ENCODE assay signal across 9 cellular contexts in genomic region chr7:51123322-51124021, GRCh38.
DNase-seq lines count a peak whose midpoint lies in the region; ATAC-seq and TF ChIP-seq lines count a peak whose summit lies in the region.
"Had no signal": no experiment of that assay in that cellular context is flagged by ENCODE, and none has a peak within 500 bp of the region (broad histone marks: within the 10 kb centered on the region; RNA-seq: fewer than 3 reads in every experiment).

No MANE protein-coding gene starts in this region.

- no peak overlapping the region for H3K4me3 ChIP-seq in foreskin fibroblast (ENCODE audit: low read depth in 1 of 2, low read length in 2 of 2)

- CTCF ChIA-PET in activated CD4-positive, alpha-beta T cell treated with anti-CD3 and anti-CD28 coated beads for 36 hours (lab: Charles Lee) = no interaction called here

- H3K36me3 Mint-ChIP-seq in activated CD4-positive, alpha-beta T cell treated with anti-CD3 and anti-CD28 coated beads for 36 hours (ENCODE audit: low read depth) = no peaks in the 10 kb centered on the region
- H3K36me3 Mint-ChIP-seq: CD4-positive, alpha-beta memory T cell had no signal

- peak overlapping the region; percentile 10 for H3K4me3 Mint-ChIP-seq in activated CD4-positive, alpha-beta T cell treated with anti-CD3 and anti-CD28 coated beads for 36 hours

- no peaks in the 10 kb centered on the region for H3K9me3 Mint-ChIP-seq in activated CD4-positive, alpha-beta T cell treated with anti-CD3 and anti-CD28 coated beads for 36 hours (ENCODE audit: low read depth)
- H3K9me3 Mint-ChIP-seq: CD4-positive, alpha-beta memory T cell had no signal

- no peak for TF ChIP-seq CTCF in foreskin fibroblast (IDR thresholded peaks at IDR 0.05; ENCODE audit: low read depth, low read length)

- POLR2A ChIA-PET in activated CD4-positive, alpha-beta T cell treated with anti-CD3 and anti-CD28 coated beads for 36 hours (lab: Charles Lee) = no interaction called here

- peaks cover 40% of the 10 kb centered on the region for H3K4me1 Mint-ChIP-seq in activated CD4-positive, alpha-beta T cell treated with anti-CD3 and anti-CD28 coated beads for 36 hours

- intact Hi-C loops in activated CD4-positive, alpha-beta T cell treated with anti-CD3 and anti-CD28 coated beads for 36 hours (cut with DNase I, micrococcal nuclease) = loop anchor here (1.0 to 5.0 kb wide), 14 partner anchors 291 to 976 kb away; no protein-coding TSS in a partner anchor

- ATAC-seq in activated CD4-positive, alpha-beta T cell treated with anti-CD3 and anti-CD28 coated beads for 36 hours = peak; percentile 99
- ATAC-seq in GM21576 (IDR thresholded peaks at IDR 0.05; ENCODE audit: unreplicated experiment) (no peak), GM19023 (IDR thresholded peaks at IDR 0.05; ENCODE audit: unreplicated experiment) (no peak)

- peak; percentile 92 for DNase-seq in activated CD4-positive, alpha-beta T cell treated with anti-CD3 and anti-CD28 coated beads for 36 hours
- DNase-seq in activated CD4-positive, alpha-beta T cell treated with anti-CD3 and anti-CD28 coated beads, Interleukin-2, amount 50 U/mL, for 1 hour = no peak
- peak; percentile 80 for DNase-seq in activated CD8-positive, alpha-beta memory T cell treated with anti-CD3 and anti-CD28 coated beads, Interleukin-2, amount 50 U/mL, for 48 hours
- DNase-seq in foreskin fibroblast = peak; percentile 94 to 95
- DNase-seq in stimulated activated CD4-positive, alpha-beta T cell treated with anti-CD3 and anti-CD28 coated beads, Interleukin-4, amount 100 ng/mL, for 24 hours = peak; percentile 79
- DNase-seq in KG1 (lab: John Stamatoyannopoulos, UW) = no peak

- peak overlapping the region; percentile 88 for H3K27ac Mint-ChIP-seq in activated CD4-positive, alpha-beta T cell treated with anti-CD3 and anti-CD28 coated beads for 36 hours

- H3K27me3 Mint-ChIP-seq in activated CD4-positive, alpha-beta T cell treated with anti-CD3 and anti-CD28 coated beads for 36 hours = no peaks in the 10 kb centered on the region

Comparison
In these comparisons a context has a peak if more than half of its experiments do, and no peak if none do; other contexts are left out.
1. DNase-seq: peak in activated CD4-positive, alpha-beta T cell treated with anti-CD3 and anti-CD28 coated beads for 36 hours (single experiment), activated CD8-positive, alpha-beta memory T cell treated with anti-CD3 and anti-CD28 coated beads, Interleukin-2, amount 50 U/mL, for 48 hours (single experiment), foreskin fibroblast (2 of 2) and stimulated activated CD4-positive, alpha-beta T cell treated with anti-CD3 and anti-CD28 coated beads, Interleukin-4, amount 100 ng/mL, for 24 hours (single experiment); none in activated CD4-positive, alpha-beta T cell treated with anti-CD3 and anti-CD28 coated beads, Interleukin-2, amount 50 U/mL, for 1 hour (single experiment) and KG1 (single experiment).